8 cellular contexts compared by ENCODE assay signal in genomic region chr4:82797048-82797590, GRCh38. TPM values are rescaled to one million over a fixed set of nuclear protein-coding genes. Genes with fewer than 3 reads are reported as not detected.
DNase-seq lines count a peak whose midpoint lies in the region; ATAC-seq, FAIRE-seq and TF ChIP-seq lines count a peak whose summit lies in the region.

No MANE protein-coding gene starts in this region.

- H3K9me3 ChIP-seq in A549: no peaks in the 10 kb centered on the region
- H3K9me3 ChIP-seq in body of pancreas: no peaks in the 10 kb centered on the region
- no peaks in the 10 kb centered on the region for H3K9me3 ChIP-seq in lung (ENCODE audit: control insufficient read depth in 2 of 2, insufficient read depth in 1 of 2, low read length in 1 of 2)
- H3K9me3 ChIP-seq in upper lobe of right lung: no peaks in the 10 kb centered on the region

- TF ChIP-seq EP300 in A549 (IDR thresholded peaks at IDR 0.05): no peak

- no peaks in the 10 kb centered on the region for H3K36me3 ChIP-seq in body of pancreas (replicated peaks in 1 of 2; ENCODE audit: insufficient read depth in 1 of 2, low read depth in 2 of 2)
- H3K36me3 ChIP-seq in lung (ENCODE audit: control insufficient read depth in 2 of 2, insufficient read depth in 2 of 2, low read length in 2 of 2): no peaks in the 10 kb centered on the region
- no peaks in the 10 kb centered on the region for H3K36me3 ChIP-seq in upper lobe of right lung

- FAIRE-seq in A549 (lab: Jason Lieb, UNC): no peak

- ATAC-seq in A549 (0 out of 6 replicates have a peak, but pooled peaks of 1 of the 2 experiments have one; percentile 9), body of pancreas (peak; percentile 7), lung (ENCODE audit: insufficient read depth, low FRiP score) (no peak), upper lobe of right lung (no peak), HG03196 (IDR thresholded peaks at IDR 0.05; ENCODE audit: unreplicated experiment) (no peak), HG02642 (IDR thresholded peaks at IDR 0.05; ENCODE audit: poor library complexity, unreplicated experiment) (no peak)

- 84% methylated on average over 9 of the region's 14 CpGs for WGBS in A549 (ENCODE audit: missing lambda C conversion rate)
- WGBS in body of pancreas, 2 donors: 20 to 42% methylated on average over 10 to 14 of the region's 14 CpGs
- 28 to 32% methylated on average over 14 of the region's 14 CpGs for WGBS in lung, 2 donors

- TF ChIP-seq POLR2A in A549 (IDR thresholded peaks at IDR 0.05; ENCODE audit: low read length) (no peak), body of pancreas (IDR thresholded peaks at IDR 0.05) (no peak)

- POLR2A ChIA-PET in A549 (lab: Yijun Ruan, JAX): no interaction called here

- CTCF ChIA-PET in A549 (lab: Yijun Ruan, JAX): interaction anchor here (0.9 kb wide), 1 partner anchor 11 kb away, joined by 4 read pairs; no protein-coding TSS in a partner anchor

- H3K4me3 ChIP-seq in A549 (peak overlapping the region; percentile 91; the same call in 2 of the 3 replicates), body of pancreas (peak overlapping the region in 1 of 2 donors; percentile 10), lung (peak overlapping the region; percentile 42), upper lobe of right lung (peak overlapping the region; percentile 72)

- H3K27ac ChIP-seq in A549 (no peak overlapping the region), body of pancreas (peak overlapping the region; percentile 35 to 80 (median 72)), lung (ENCODE audit: low read depth in 1 of 2, low read length in 1 of 2) (peak overlapping the region in 1 of 2 donors; percentile 49), upper lobe of right lung (no peak overlapping the region)

- H3K4me1 ChIP-seq in A549: peaks cover 6% of the 10 kb centered on the region; the same call in 1 of the 3 replicates
- peaks cover 25% of the 10 kb centered on the region for H3K4me1 ChIP-seq in body of pancreas
- H3K4me1 ChIP-seq in lung (ENCODE audit: control insufficient read depth in 2 of 2, insufficient read depth in 2 of 2, low read length in 2 of 2): peaks cover 0 to 9% of the 10 kb centered on the region in 2 donors
- peaks cover 14% of the 10 kb centered on the region for H3K4me1 ChIP-seq in upper lobe of right lung

- intact Hi-C loops in body of pancreas (cut with DNase I) (no loop called here), upper lobe of right lung (cut with DNase I) (no loop called here)

- DNase-seq in A549 (ENCODE audit: low read depth in 1 of 2, low spot score in 1 of 2) (no peak), GM20000 (ENCODE audit: low spot score) (peak; percentile 24), body of pancreas (peak in 2 of 4 donors; percentile 42 to 47), lung (ENCODE audit: low spot score) (no peak), upper lobe of right lung (no peak)
- DNase-seq in activated CD8-positive, alpha-beta memory T cell treated with anti-CD3 and anti-CD28 coated beads for 24 hours: no peak

- H3K27me3 ChIP-seq in body of pancreas (no peaks in the 10 kb centered on the region), lung (ENCODE audit: control insufficient read depth, insufficient read depth) (no peaks in the 10 kb centered on the region), upper lobe of right lung (peaks cover 15% of the 10 kb centered on the region)

- H3K4me2 ChIP-seq in A549: peak overlapping the region; percentile 99

- no peak for TF ChIP-seq RAD21 in A549 (conservative IDR thresholded peaks at IDR 0.05 in 1 of 2, IDR thresholded peaks at IDR 0.05 in 1 of 2)

- no peak for TF ChIP-seq CTCF in A549 (IDR thresholded peaks at IDR 0.05)
- no peak for TF ChIP-seq CTCF in GM20000 (IDR thresholded peaks at IDR 0.05; ENCODE audit: extremely low read depth, missing control alignments)
- TF ChIP-seq CTCF in body of pancreas (IDR thresholded peaks at IDR 0.05): no peak
- no peak for TF ChIP-seq CTCF in lung (IDR thresholded peaks at IDR 0.05; ENCODE audit: control extremely low read depth, extremely low read depth)
- TF ChIP-seq CTCF in upper lobe of right lung (IDR thresholded peaks at IDR 0.05): no peak

TF ChIP-seq in A549, 52 proteins besides CTCF, POLR2A, EP300 and RAD21:
- TF ChIP-seq ELK1 (IDR thresholded peaks at IDR 0.05; ENCODE audit: low read depth, low read length): no peak
- no peak for TF ChIP-seq EHF (CRISPR knock-in tag; IDR thresholded peaks at IDR 0.05)
- no peak for TF ChIP-seq NFE2L2 (conservative IDR thresholded peaks at IDR 0.05; ENCODE audit: low read length)
- TF ChIP-seq FOSL2 (IDR thresholded peaks at IDR 0.05): no peak
- no peak for TF ChIP-seq FOSL2 (CRISPR knock-in tag; IDR thresholded peaks at IDR 0.05)
- no peak for TF ChIP-seq HOXA7 (CRISPR knock-in tag; IDR thresholded peaks at IDR 0.05)
- no peak for TF ChIP-seq TP53 (CRISPR knock-in tag; IDR thresholded peaks at IDR 0.05)
- no peak for TF ChIP-seq RARB (CRISPR knock-in tag; IDR thresholded peaks at IDR 0.05)
- no peak for TF ChIP-seq ESRRA (IDR thresholded peaks at IDR 0.05; ENCODE audit: borderline replicate concordance, low read length)

RNA-seq across cellular contexts. Expression of gene SCD5, which starts 1.5 kb away (rescaled TPM):
- 11.3 and 11.9 TPM in 2 replicates for polyA plus RNA-seq in A549 (2011; rRNA removed)
- polyA plus RNA-seq in A549 (2012; cell fraction: cytosol; rRNA removed): 4.6 and 5.8 TPM in 2 replicates
- 4.0 and 5.0 TPM in 2 replicates for polyA plus RNA-seq in A549 (2012; cell fraction: nucleus; rRNA removed)
- 7.5 to 10.8 TPM (median 9.8 TPM) in 3 replicates for polyA plus RNA-seq in A549 (2017; fragmentation: RNase III; extraction: RNeasy Plus Mini Kit Qiagen cat#74134 plus additional on column Dnase treatment)
- 8.2 and 8.8 TPM in 2 replicates for polyA minus RNA-seq in A549 (2011; rRNA and poly(A)+ RNA removed)
- 10 to 100 TPM; 51.4 TPM for total RNA-seq in body of pancreas
- total RNA-seq in lung: 10 to 100 TPM; 21.4 to 22.6 TPM
- 1 to 10 TPM; 5.0 to 6.2 TPM for polyA plus RNA-seq in lung
- total RNA-seq in upper lobe of right lung: 20.6 TPM

Comparison
In these comparisons a context has a peak if more than half of its experiments do, and no peak if none do; other contexts are left out.
1. H3K27ac ChIP-seq: peak in body of pancreas (4 of 4); none in A549 (0 of 2) and upper lobe of right lung (single experiment).